21 cellular contexts compared by ENCODE assay signal in genomic region chr11:72520815-72521214, GRCh38.
A peak's percentile ranks its signal among the peaks of the same experiment; 100 is the strongest.
DNase-seq lines count a peak whose midpoint lies in the region; ATAC-seq and TF ChIP-seq lines count a peak whose summit lies in the region.
"Had no signal": no experiment of that assay in that cellular context is flagged by ENCODE, and none has a peak within 500 bp of the region (broad histone marks: within the 10 kb centered on the region; RNA-seq: fewer than 3 reads in every experiment).

No MANE protein-coding gene starts in this region.

- TF ChIP-seq POLR2A in tibial nerve (IDR thresholded peaks at IDR 0.05): no peak

- DNase-seq in HFFc6 (no peak), SW 1271 (lab: John Stamatoyannopoulos, UW) (no peak), dorsolateral prefrontal cortex (no peak), tibial nerve (ENCODE audit: low spot score in 2 of 2) (no peak), epidermal melanocyte (ENCODE audit: insufficient read length, low spot score) (no peak)
- no peak for DNase-seq in central memory CD8-positive, alpha-beta T cell (ENCODE audit: low spot score in 2 of 2)
- no peak for DNase-seq in natural killer cell treated with Interleukin-12 subunit alpha and Interleukin-12 subunit beta and Interleukin-15 and Interleukin-18, amount 100 ng/mL, for 72 hours (ENCODE audit: low spot score)
- DNase-seq: C1 segment of cervical spinal cord, Calu3, DMS79 treated with DMSO at 0.1 percent for 48 hours, GF-D8, GM23248, H9, IMR-90, KG1, MG63, NCI-H2029, NCI-H69, SHP77 had no signal

- H3K36me3 ChIP-seq in tibial nerve: no peaks in the 10 kb centered on the region
- H3K36me3 ChIP-seq: MG63 had no signal

- H3K27ac ChIP-seq in dorsolateral prefrontal cortex (peak overlapping the region in 26 of 59 donors; percentile 1 to 92 (median 75)), tibial nerve (no peak overlapping the region)
- H3K27ac ChIP-seq: GM23248, RWPE1 had no signal

- no peak for TF ChIP-seq EP300 in tibial nerve (IDR thresholded peaks at IDR 0.05)

- intact Hi-C loops in dorsolateral prefrontal cortex (cut with DNase I): no loop called here

- H3K27ac Mint-ChIP-seq in HFFc6: no peak overlapping the region
- H3K27ac Mint-ChIP-seq in central memory CD8-positive, alpha-beta T cell (ENCODE audit: low read depth): peak overlapping the region; percentile 25
- peak overlapping the region; percentile 66 to 67 for H3K27ac Mint-ChIP-seq in natural killer cell treated with Interleukin-12 subunit alpha and Interleukin-12 subunit beta and Interleukin-15 and Interleukin-18, amount 100 ng/mL, for 72 hours
- H3K27ac Mint-ChIP-seq: H9 had no signal

- peaks cover 31% of the 10 kb centered on the region for H3K27me3 Mint-ChIP-seq in HFFc6 (ENCODE audit: insufficient read depth)
- no peaks in the 10 kb centered on the region for H3K27me3 Mint-ChIP-seq in central memory CD8-positive, alpha-beta T cell
- no peaks in the 10 kb centered on the region for H3K27me3 Mint-ChIP-seq in natural killer cell treated with Interleukin-12 subunit alpha and Interleukin-12 subunit beta and Interleukin-15 and Interleukin-18, amount 100 ng/mL, for 72 hours

- TF ChIP-seq CTCF in HFFc6 (IDR thresholded peaks at IDR 0.05) (peak; percentile 22; the same call in 1 of the 2 replicates), dorsolateral prefrontal cortex (IDR thresholded peaks at IDR 0.05 in 54 of 56, conservative IDR thresholded peaks at IDR 0.05 in 2 of 56; ENCODE audit: low read depth in 1 of 56, partially characterized antibody in 56 of 56) (peak in 2 of 56 donors; percentile 4 to 12), tibial nerve (IDR thresholded peaks at IDR 0.05) (no peak)

- no peaks in the 10 kb centered on the region for H3K9me3 ChIP-seq in tibial nerve
- H3K9me3 ChIP-seq: MG63 had no signal

- H3K4me1 Mint-ChIP-seq in HFFc6 (ENCODE audit: low read depth): peaks cover 30% of the 10 kb centered on the region
- H3K4me1 Mint-ChIP-seq in central memory CD8-positive, alpha-beta T cell: peaks cover 68% of the 10 kb centered on the region
- peaks cover 39 to 48% of the 10 kb centered on the region in 2 donors for H3K4me1 Mint-ChIP-seq in natural killer cell treated with Interleukin-12 subunit alpha and Interleukin-12 subunit beta and Interleukin-15 and Interleukin-18, amount 100 ng/mL, for 72 hours (ENCODE audit: low read depth in 2 of 2)

- peaks cover 0 to 11% (median 0%) of the 10 kb centered on the region in 4 donors for H3K4me1 ChIP-seq in tibial nerve

- H3K27me3 ChIP-seq in dorsolateral prefrontal cortex (no peaks in the 10 kb centered on the region), tibial nerve (no peaks in the 10 kb centered on the region)
- H3K27me3 ChIP-seq: MG63 had no signal

- no peak overlapping the region for H3K4me3 Mint-ChIP-seq in HFFc6
- peak overlapping the region; percentile 72 for H3K4me3 Mint-ChIP-seq in central memory CD8-positive, alpha-beta T cell
- peak overlapping the region; percentile 77 for H3K4me3 Mint-ChIP-seq in natural killer cell treated with Interleukin-12 subunit alpha and Interleukin-12 subunit beta and Interleukin-15 and Interleukin-18, amount 100 ng/mL, for 72 hours
- H3K4me3 Mint-ChIP-seq: H9 had no signal

- 69 to 72% methylated on average over 5 of the region's 5 CpGs for WGBS in tibial nerve, 2 donors

- ATAC-seq in central memory CD8-positive, alpha-beta T cell (replicated peaks; ENCODE audit: extremely low read depth, poor library complexity, severe bottlenecking): no peak
- ATAC-seq in natural killer cell treated with Interleukin-12 subunit alpha and Interleukin-12 subunit beta and Interleukin-15 and Interleukin-18, amount 100 ng/mL, for 72 hours: no peak
- ATAC-seq: Panc1 had no signal

- no peaks in the 10 kb centered on the region for H3K36me3 Mint-ChIP-seq in HFFc6 (ENCODE audit: low read depth)
- H3K36me3 Mint-ChIP-seq in central memory CD8-positive, alpha-beta T cell (ENCODE audit: insufficient read depth): peaks cover 2% of the 10 kb centered on the region
- H3K36me3 Mint-ChIP-seq in natural killer cell treated with Interleukin-12 subunit alpha and Interleukin-12 subunit beta and Interleukin-15 and Interleukin-18, amount 100 ng/mL, for 72 hours: no peaks in the 10 kb centered on the region

- H3K9me3 Mint-ChIP-seq in HFFc6: no peaks in the 10 kb centered on the region
- H3K9me3 Mint-ChIP-seq in central memory CD8-positive, alpha-beta T cell: no peaks in the 10 kb centered on the region
- H3K9me3 Mint-ChIP-seq in natural killer cell treated with Interleukin-12 subunit alpha and Interleukin-12 subunit beta and Interleukin-15 and Interleukin-18, amount 100 ng/mL, for 72 hours: no peaks in the 10 kb centered on the region

- H3K4me3 ChIP-seq in dorsolateral prefrontal cortex (no peak overlapping the region), tibial nerve (no peak overlapping the region)
- H3K4me3 ChIP-seq: GM23248, MG63 had no signal
